Comparison of ENCODE assay signal across 1 cellular context in the genomic region with DNA sequence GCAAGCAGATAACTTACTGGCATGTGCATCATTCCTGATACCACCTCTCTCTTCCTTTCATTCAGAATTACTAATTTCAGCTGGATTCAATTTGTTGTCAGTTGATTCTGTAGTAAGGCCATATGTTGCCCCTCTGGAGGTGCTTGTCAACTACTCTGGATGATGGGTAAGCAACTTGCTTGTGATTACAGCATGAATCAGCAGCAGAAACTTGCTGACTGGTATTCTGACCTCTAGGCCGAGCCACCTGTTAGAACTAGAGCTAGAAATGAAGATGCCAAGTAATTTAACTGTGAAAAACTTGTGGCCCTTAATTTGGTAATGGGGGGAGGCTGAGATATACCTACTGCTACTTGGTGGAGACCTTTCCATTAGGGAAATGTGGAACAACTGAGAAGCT.
TF ChIP-seq lines count a peak whose summit lies in the region.

No MANE protein-coding gene starts in this region.

TF ChIP-seq in H1, 55 proteins besides CTCF, POLR2A, EP300 and RAD21:
- TF ChIP-seq CHD1 (IDR thresholded peaks at IDR 0.05; ENCODE audit: low read depth, low read length) (no peak), RNF2 (IDR thresholded peaks at IDR 0.05; ENCODE audit: borderline replicate concordance, low read depth, low read length, missing control alignments, poor library complexity, severe bottlenecking) (no peak), BACH1 (IDR thresholded peaks at IDR 0.05; ENCODE audit: low read length) (peak; percentile 38; the same call in 1 of the 2 replicates), NRF1 (IDR thresholded peaks at IDR 0.05; ENCODE audit: low read depth, low read length) (no peak), RXRA (IDR thresholded peaks at IDR 0.05; ENCODE audit: insufficient read depth, low read depth, low read length) (no peak)
